ENCODE assay signal across 24 cellular contexts in the genomic region with DNA sequence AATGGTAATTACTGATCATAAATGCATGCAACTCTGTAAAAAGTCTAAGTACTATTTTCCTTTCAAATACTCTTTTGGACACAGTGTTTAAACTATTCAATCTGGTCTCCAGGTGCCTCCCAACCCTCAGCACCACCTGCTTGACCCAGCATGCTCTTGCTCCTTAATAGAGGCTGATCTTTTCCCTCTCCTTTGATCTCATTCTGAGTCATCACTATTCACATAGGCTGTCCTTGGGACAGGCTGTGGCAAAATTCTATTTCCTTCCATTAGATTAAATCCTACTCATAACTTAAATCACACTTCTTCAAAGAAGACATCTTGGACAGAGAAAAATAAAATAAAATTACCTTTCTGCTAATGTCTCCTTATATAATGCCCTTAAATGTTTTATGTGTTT.
DNase-seq lines count a peak whose midpoint lies in the region; ATAC-seq and TF ChIP-seq lines count a peak whose summit lies in the region.
"Had no signal": no experiment of that assay in that cellular context is flagged by ENCODE, and none has a peak within 500 bp of the region (broad histone marks: within the 10 kb centered on the region; RNA-seq: fewer than 3 reads in every experiment).

No MANE protein-coding gene starts in this region.

- no peaks in the 10 kb centered on the region for H3K4me1 Mint-ChIP-seq in activated naive CD8-positive, alpha-beta T cell treated with anti-CD3 and anti-CD28 coated beads for 36 hours
- H3K4me1 Mint-ChIP-seq: stimulated activated effector memory CD8-positive, alpha-beta T cell treated with anti-CD3 and anti-CD28 coated beads, Interleukin-12 subunit alpha, Interleukin-12 subunit beta, amount 100 ng/mL, for 72 hours had no signal

- intact Hi-C loops in HCT116 (cut with micrococcal nuclease) = no loop called here

- POLR2A ChIA-PET in HCT116 (lab: Charles Lee) = no interaction called here

- no peak overlapping the region for H3K4me3 Mint-ChIP-seq in activated naive CD8-positive, alpha-beta T cell treated with anti-CD3 and anti-CD28 coated beads for 36 hours
- H3K4me3 Mint-ChIP-seq: CD4-positive, alpha-beta T cell; endodermal cell; stimulated activated effector memory CD8-positive, alpha-beta T cell treated with anti-CD3 and anti-CD28 coated beads, Interleukin-12 subunit alpha, Interleukin-12 subunit beta, amount 100 ng/mL, for 72 hours; T-helper 1 cell treated with Interleukin-12 subunit alpha and Interleukin-12 subunit beta and Interleukin-4 antibody, amounts not matched to agents 30 μg/mL and 1 μg/mL, for 36 hours had no signal

- DNase-seq in ACHN = peak; percentile 16
- DNase-seq in HCT116 (ENCODE audit: low read depth, low spot score) = peak; percentile 15
- DNase-seq in SHP77 (lab: John Stamatoyannopoulos, UW) = peak; percentile 36 to 55
- peak; percentile 19 for DNase-seq in iPS-NIHi7 (ENCODE audit: extremely low spot score)
- DNase-seq in effector memory CD4-positive, alpha-beta T cell = no peak
- no peak for DNase-seq in activated naive CD8-positive, alpha-beta T cell treated with anti-CD3 and anti-CD28 coated beads for 36 hours
- DNase-seq in T-helper 9 cell = no peak
- DNase-seq: activated CD4-positive, alpha-beta T cell treated with anti-CD3 and anti-CD28 coated beads, Interleukin-2, amount 50 U/mL, for 48 hours; activated naive CD4-positive, alpha-beta T cell treated with Interleukin-2 at 50 U/mL for 16 hours; activated T-cell treated with anti-CD3 and anti-CD28 coated beads, Interleukin-2, amount 50 U/mL, for 1 hour; CD4-positive, alpha-beta T cell; endodermal cell; KG1; left ventricle myocardium inferior; mucosa of descending colon; NCI-H1092; NK-92 treated with Interleukin-12 subunit alpha and Interleukin-12 subunit beta, amount 100 ng/mL, for 24 hours; Right ventricle myocardium superior; testis; WERI-Rb-1 had no signal

- no peaks in the 10 kb centered on the region for H3K36me3 ChIP-seq in HCT116 (ENCODE audit: control insufficient read depth in 1 of 2, insufficient read depth in 2 of 2, low read length in 2 of 2)
- no peaks in the 10 kb centered on the region for H3K36me3 ChIP-seq in effector memory CD4-positive, alpha-beta T cell (ENCODE audit: control insufficient read depth, insufficient read depth, low read length)
- H3K36me3 ChIP-seq: ascending aorta, left ventricle myocardium inferior, WERI-Rb-1 had no signal

- no peaks in the 10 kb centered on the region for H3K9me2 ChIP-seq in HCT116 (ENCODE audit: insufficient read depth)

- in situ Hi-C loops in ACHN (cut with HindIII; ENCODE audit: low pct_ligation_motif_present, low pct_unique_long_range_greater_than_20kb, low sequenced_read_pairs) = no loop called here

- H3K4me1 ChIP-seq in HCT116 (ENCODE audit: control insufficient read depth in 1 of 2, insufficient read depth in 2 of 2, low read length in 2 of 2) = peaks cover 0 to 7% of the 10 kb centered on the region in 2 experiments; a peak in 2 of 4 replicates
- no peaks in the 10 kb centered on the region for H3K4me1 ChIP-seq in effector memory CD4-positive, alpha-beta T cell (ENCODE audit: control insufficient read depth, insufficient read depth, low read length, poor library complexity, severe bottlenecking)
- H3K4me1 ChIP-seq: ascending aorta, left ventricle myocardium inferior, testis had no signal

- no peak overlapping the region for H3K27ac Mint-ChIP-seq in activated naive CD8-positive, alpha-beta T cell treated with anti-CD3 and anti-CD28 coated beads for 36 hours
- H3K27ac Mint-ChIP-seq: CD4-positive, alpha-beta T cell; endodermal cell; stimulated activated effector memory CD8-positive, alpha-beta T cell treated with anti-CD3 and anti-CD28 coated beads, Interleukin-12 subunit alpha, Interleukin-12 subunit beta, amount 100 ng/mL, for 72 hours; T-helper 1 cell treated with Interleukin-12 subunit alpha and Interleukin-12 subunit beta and Interleukin-4 antibody, amounts not matched to agents 30 μg/mL and 1 μg/mL, for 36 hours had no signal

- RAD21 ChIA-PET in HCT116 (lab: Charles Lee; ENCODE audit: low non-redundant PET in 1 of 2, low total read pairs in 2 of 2, uncharacterized antibody in 2 of 2, unreplicated experiment in 2 of 2) = no interaction called here

- no peak for TF ChIP-seq POLR2A in HCT116 (IDR thresholded peaks at IDR 0.05; ENCODE audit: borderline replicate concordance, extremely low read depth, insufficient read depth, insufficient read length)

- H3K36me3 Mint-ChIP-seq in activated naive CD8-positive, alpha-beta T cell treated with anti-CD3 and anti-CD28 coated beads for 36 hours = no peaks in the 10 kb centered on the region
- H3K36me3 Mint-ChIP-seq: stimulated activated effector memory CD8-positive, alpha-beta T cell treated with anti-CD3 and anti-CD28 coated beads, Interleukin-12 subunit alpha, Interleukin-12 subunit beta, amount 100 ng/mL, for 72 hours had no signal

- H3K9ac ChIP-seq in HCT116 (ENCODE audit: low read length) = no peak overlapping the region

- no peaks in the 10 kb centered on the region for H3K79me2 ChIP-seq in HCT116 (ENCODE audit: insufficient read depth, low read length)

- H3K4me3 ChIP-seq in HCT116 (replicated peaks in 1 of 2; ENCODE audit: low read depth in 1 of 2, low read length in 2 of 2) = no peak overlapping the region
- no peak overlapping the region for H3K4me3 ChIP-seq in effector memory CD4-positive, alpha-beta T cell (ENCODE audit: insufficient read depth, low read depth, low read length, poor library complexity, severe bottlenecking)
- H3K4me3 ChIP-seq: ascending aorta, left ventricle myocardium inferior, mucosa of descending colon, testis had no signal

- H3K9me3 ChIP-seq in HCT116 (ENCODE audit: control insufficient read depth in 1 of 2, insufficient read depth in 1 of 2, low read depth in 1 of 2, low read length in 2 of 2) = no peaks in the 10 kb centered on the region
- H3K9me3 ChIP-seq in effector memory CD4-positive, alpha-beta T cell (ENCODE audit: control insufficient read depth, low read length) = no peaks in the 10 kb centered on the region
- H3K9me3 ChIP-seq: ascending aorta, left ventricle myocardium inferior, mucosa of descending colon, testis had no signal

- no TSS peak for BruUV-seq in HCT116 (replicated peaks; lab: Mats Ljungman, UMichigan)

- peak overlapping the region; percentile 20; the same call in 1 of the 2 replicates for H3K4me2 ChIP-seq in HCT116 (ENCODE audit: low read length)

- H3K9me3 Mint-ChIP-seq in activated naive CD8-positive, alpha-beta T cell treated with anti-CD3 and anti-CD28 coated beads for 36 hours = no peaks in the 10 kb centered on the region
- H3K9me3 Mint-ChIP-seq: CD4-positive, alpha-beta T cell; endodermal cell; stimulated activated effector memory CD8-positive, alpha-beta T cell treated with anti-CD3 and anti-CD28 coated beads, Interleukin-12 subunit alpha, Interleukin-12 subunit beta, amount 100 ng/mL, for 72 hours; T-helper 1 cell treated with Interleukin-12 subunit alpha and Interleukin-12 subunit beta and Interleukin-4 antibody, amounts not matched to agents 30 μg/mL and 1 μg/mL, for 36 hours had no signal

- no peak for TF ChIP-seq RAD21 in HCT116 (IDR thresholded peaks at IDR 0.05; ENCODE audit: low read depth)

- CTCF ChIA-PET in HCT116 (lab: Charles Lee) = no interaction called here

- H3K27ac ChIP-seq in HCT116 (ENCODE audit: low read depth, low read length) = no peak overlapping the region
- H3K27ac ChIP-seq in effector memory CD4-positive, alpha-beta T cell (ENCODE audit: insufficient read depth, low read length, poor library complexity, severe bottlenecking) = no peak overlapping the region
- H3K27ac ChIP-seq: ascending aorta, left ventricle myocardium inferior, testis, WERI-Rb-1 had no signal

- no peak for TF ChIP-seq CTCF in HCT116 (IDR thresholded peaks at IDR 0.05 in 2 of 3, conservative IDR thresholded peaks at IDR 0.05 in 1 of 3; ENCODE audit: borderline replicate concordance in 1 of 3, insufficient read depth in 1 of 3, low read depth in 2 of 3, low read length in 2 of 3)

- peak overlapping the region; percentile 22 for H2AFZ ChIP-seq in HCT116 (ENCODE audit: low read depth, low read length, poor library complexity, severe bottlenecking)

- H3K27me3 ChIP-seq in HCT116 (ENCODE audit: insufficient read depth, low read length) = no peaks in the 10 kb centered on the region
- H3K27me3 ChIP-seq in effector memory CD4-positive, alpha-beta T cell (replicated peaks; ENCODE audit: control insufficient read depth, insufficient read depth, low read length, poor library complexity, severe bottlenecking) = no peaks in the 10 kb centered on the region
- H3K27me3 ChIP-seq: ascending aorta, testis had no signal

- peak; percentile 83 for ATAC-seq in HCT116
- ATAC-seq in HG02588 (IDR thresholded peaks at IDR 0.05; ENCODE audit: unreplicated experiment) = no peak
- ATAC-seq: mucosa of descending colon; stimulated activated effector memory CD8-positive, alpha-beta T cell treated with anti-CD3 and anti-CD28 coated beads, Interleukin-12 subunit alpha, Interleukin-12 subunit beta, amount 100 ng/mL, for 72 hours had no signal

- no peaks in the 10 kb centered on the region for H3K27me3 Mint-ChIP-seq in activated naive CD8-positive, alpha-beta T cell treated with anti-CD3 and anti-CD28 coated beads for 36 hours
- H3K27me3 Mint-ChIP-seq: CD4-positive, alpha-beta T cell had no signal

- H4K20me1 ChIP-seq in HCT116 (ENCODE audit: insufficient read depth) = no peaks in the 10 kb centered on the region

TF ChIP-seq in HCT116, 20 proteins besides CTCF, POLR2A, EP300 and RAD21:
- TF ChIP-seq CBX3 (IDR thresholded peaks at IDR 0.05; ENCODE audit: low read depth) = 0 out of 2 replicates have a peak, but pooled peaks have one; percentile 26
- peak; percentile 34; the same call in 1 of the 2 replicates for TF ChIP-seq FOSL1 (IDR thresholded peaks at IDR 0.05; ENCODE audit: low read depth)
- no peak for TF ChIP-seq EGR1 (IDR thresholded peaks at IDR 0.05; ENCODE audit: low read depth)
- TF ChIP-seq TCF7L2 (IDR thresholded peaks at IDR 0.05; ENCODE audit: borderline replicate concordance, extremely low read depth, insufficient read depth, insufficient read length) = peak; percentile 98
- peak; percentile 21; the same call in 1 of the 2 replicates for TF ChIP-seq MAX (IDR thresholded peaks at IDR 0.05)
- no peak for TF ChIP-seq EZH2phosphoT487 (IDR thresholded peaks at IDR 0.05; ENCODE audit: borderline replicate concordance)
- no peak for TF ChIP-seq ELF1 (IDR thresholded peaks at IDR 0.05; ENCODE audit: borderline replicate concordance, low read depth)

Comparison
In these comparisons a context has a peak if more than half of its experiments do, and no peak if none do; other contexts are left out.
1. DNase-seq: peak in ACHN (single experiment), HCT116 (single experiment), SHP77 (2 of 2) and iPS-NIHi7 (single experiment); none in effector memory CD4-positive, alpha-beta T cell (0 of 3), activated naive CD8-positive, alpha-beta T cell treated with anti-CD3 and anti-CD28 coated beads for 36 hours (single experiment) and T-helper 9 cell (single experiment).